Comparison of ENCODE assay signal across 8 cellular contexts in the genomic region with DNA sequence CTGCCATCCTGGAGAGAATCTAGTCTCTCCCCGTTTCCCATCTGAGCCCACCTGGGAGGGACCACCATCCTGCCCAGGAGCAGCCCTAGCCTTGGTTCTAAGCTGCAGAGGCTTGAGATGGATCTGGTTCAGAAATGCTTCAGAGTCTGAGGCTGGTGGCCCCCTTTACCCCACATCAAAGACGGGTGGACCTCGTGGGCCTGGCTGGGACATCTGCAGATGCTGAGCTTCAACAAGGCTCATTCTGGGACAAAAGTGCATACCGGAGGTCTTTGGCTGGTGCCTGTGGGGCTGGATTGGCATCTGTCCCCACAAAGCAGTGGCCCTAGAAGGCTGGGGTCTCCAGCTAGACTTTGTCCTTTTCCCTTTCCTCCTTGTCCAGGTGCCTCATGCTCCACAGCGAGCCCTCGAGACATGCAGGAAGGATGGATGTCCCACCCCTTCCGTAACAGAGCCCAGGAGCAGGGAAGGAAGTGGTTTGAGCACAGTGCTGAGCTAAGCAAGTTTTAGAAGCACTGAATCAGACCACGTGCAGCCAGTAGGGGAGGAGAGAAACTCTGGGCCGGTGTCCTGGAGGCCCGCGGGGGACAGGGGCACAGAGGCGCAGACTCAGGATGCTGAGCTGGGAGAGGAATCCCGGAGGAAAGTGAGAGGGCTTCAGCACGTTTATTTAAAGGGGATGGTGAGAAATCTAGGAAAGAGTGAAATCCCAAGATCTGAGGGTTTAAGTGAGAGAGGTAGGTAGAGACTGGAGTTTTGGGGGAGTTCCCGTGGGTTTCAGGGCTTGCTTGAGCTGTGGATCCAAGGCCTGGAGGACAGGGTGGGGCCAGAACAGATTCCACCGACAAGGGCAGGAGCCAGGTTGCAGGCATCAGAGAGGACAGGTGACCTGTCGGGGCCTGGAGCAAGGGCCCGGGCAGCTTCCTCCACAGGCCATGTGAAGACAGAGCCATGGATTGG. TPM values are rescaled to one million over a fixed set of nuclear protein-coding genes. Genes with fewer than 3 reads are reported as not detected.
A peak's percentile ranks its signal among the peaks of the same experiment; 100 is the strongest.
DNase-seq lines count a peak whose midpoint lies in the region; ATAC-seq and TF ChIP-seq lines count a peak whose summit lies in the region.

No MANE protein-coding gene starts in this region.

- H2AK5ac ChIP-seq in trophoblast cell (ENCODE audit: low read length): no peak overlapping the region

- H3K23ac ChIP-seq in trophoblast cell (ENCODE audit: low read length): no peak overlapping the region

- H3K4me1 ChIP-seq in trophoblast cell (ENCODE audit: control insufficient read depth in 1 of 2, insufficient read depth in 2 of 2, low read length in 2 of 2): peaks cover 0 to 3% of the 10 kb centered on the region in 2 experiments

- H2AFZ ChIP-seq in trophoblast cell (ENCODE audit: insufficient read depth, low read length, poor library complexity): no peak overlapping the region

- no peak overlapping the region for H2BK12ac ChIP-seq in trophoblast cell (ENCODE audit: low read length)

- TF ChIP-seq POLR2A in lower leg skin (IDR thresholded peaks at IDR 0.05): no peak

- CTCF ChIA-PET in GM10248 (lab: Yijun Ruan, JAX): interaction anchor here (0.9 to 1.7 kb wide), 10 partner anchors 9 to 159 kb away, joined by 3 to 8 read pairs (median 5); no protein-coding TSS in a partner anchor

- H3K14ac ChIP-seq in trophoblast cell (ENCODE audit: low read length): no peak overlapping the region

- intact Hi-C loops in lower leg skin (cut with DNase I; ENCODE audit: low total_unique reads): no loop called here

- 46 to 57% methylated on average over 17 to 18 of the region's 18 CpGs for WGBS in lower leg skin, 2 donors
- WGBS in trophoblast cell (ENCODE audit: extremely low coverage, insufficient coverage, insufficient read length): no CpG with 5 or more reads among the region's 18 CpGs

- no peak overlapping the region for H2BK5ac ChIP-seq in trophoblast cell (ENCODE audit: low read depth, low read length, poor library complexity)

- TF ChIP-seq CTCF in GM10248 (IDR thresholded peaks at IDR 0.05; ENCODE audit: control extremely low read depth, extremely low read depth, low read depth, missing control alignments): no peak
- TF ChIP-seq CTCF in lower leg skin (IDR thresholded peaks at IDR 0.05): no peak

- no peak overlapping the region for H3K9ac ChIP-seq in trophoblast cell (ENCODE audit: low read length)

- no peak overlapping the region for H3K4me3 ChIP-seq in lower leg skin (ENCODE audit: low read depth, poor library complexity, severe bottlenecking)
- H3K4me3 ChIP-seq in trophoblast cell (ENCODE audit: low read depth, low read length): no peak overlapping the region

- H3K4me2 ChIP-seq in trophoblast cell (ENCODE audit: low read length): no peak overlapping the region

- H4K12ac ChIP-seq in trophoblast cell (ENCODE audit: low read depth, low read length): no peak overlapping the region

- no peaks in the 10 kb centered on the region for H3K36me3 ChIP-seq in trophoblast cell (ENCODE audit: control insufficient read depth in 1 of 2, insufficient read depth in 2 of 2, low read length in 2 of 2)

- no peak overlapping the region for H3K18ac ChIP-seq in trophoblast cell (ENCODE audit: low read length)

- peaks cover 6% of the 10 kb centered on the region for H3K9me3 ChIP-seq in trophoblast cell (ENCODE audit: insufficient read depth, low read depth, low read length)

- no peak overlapping the region for H3K27ac ChIP-seq in trophoblast cell (ENCODE audit: low read depth, low read length)

- DNase-seq in GM10248 (ENCODE audit: extremely low spot score) (peak; percentile 74), lower leg skin (ENCODE audit: low spot score in 2 of 2) (peak; percentile 47 to 85), hepatic stellate cell (ENCODE audit: low spot score) (no peak), trophoblast cell (no peak), NCI-H146 treated with DMSO at 0.1 percent for 48 hours (lab: John Stamatoyannopoulos, UW; ENCODE audit: unreplicated experiment) (no peak)
- DNase-seq in activated CD4-positive, alpha-beta T cell treated with anti-CD3 and anti-CD28 coated beads for 48 hours: peak; percentile 51

- no peak overlapping the region for H4K8ac ChIP-seq in trophoblast cell (ENCODE audit: low read depth, low read length)

- H3K4ac ChIP-seq in trophoblast cell (ENCODE audit: low read depth, low read length): no peak overlapping the region

- no peaks in the 10 kb centered on the region for H3K79me2 ChIP-seq in trophoblast cell (ENCODE audit: control insufficient read depth, insufficient read depth, low read length, poor library complexity)

- H4K91ac ChIP-seq in trophoblast cell (ENCODE audit: low read depth, low read length): no peak overlapping the region

- H3K27me3 ChIP-seq in trophoblast cell (ENCODE audit: insufficient read depth, low read length): peaks cover 18% of the 10 kb centered on the region

- no peak overlapping the region for H2BK120ac ChIP-seq in trophoblast cell (ENCODE audit: insufficient read depth, low read length, poor library complexity)

- POLR2A ChIA-PET in GM10248 (lab: Yijun Ruan, JAX): interaction anchor here (0.7 to 0.9 kb wide), 3 partner anchors 9 to 22 kb away, joined by 3 read pairs; no protein-coding TSS in a partner anchor

- ATAC-seq in HG02642 (IDR thresholded peaks at IDR 0.05; ENCODE audit: poor library complexity, unreplicated experiment) (peak; percentile 29), GM18517 (IDR thresholded peaks at IDR 0.05; ENCODE audit: unreplicated experiment) (no peak)

- no peaks in the 10 kb centered on the region for H3K79me1 ChIP-seq in trophoblast cell (ENCODE audit: low read length)

RNA-seq across cellular contexts. Expression of gene IRF5, which starts 4.6 kb away (rescaled TPM):
- total RNA-seq in lower leg skin: 10 to 100 TPM; 13.5 to 23.4 (median 15.6) TPM
- polyA plus RNA-seq in trophoblast cell (2013): 0.56 and 0.66 TPM in 2 replicates

RNA-seq across cellular contexts. Expression of gene KCP, which starts 22.6 kb away (rescaled TPM):
- total RNA-seq in lower leg skin: under 1 TPM in 3 of 4 donors, not detected in 1; 0.07 to 0.68 (median 0.21) TPM
- polyA plus RNA-seq in trophoblast cell (2013): 0.41 and 0.42 TPM in 2 replicates

Comparison
In these comparisons a context has a peak if more than half of its experiments do, and no peak if none do; other contexts are left out.
1. DNase-seq: peak in GM10248 (single experiment), activated CD4-positive, alpha-beta T cell treated with anti-CD3 and anti-CD28 coated beads for 48 hours (single experiment) and lower leg skin (2 of 2); none in hepatic stellate cell (single experiment), trophoblast cell (0 of 2) and NCI-H146 treated with DMSO at 0.1 percent for 48 hours (single experiment).